17 cellular contexts compared by ENCODE assay signal in the genomic region with DNA sequence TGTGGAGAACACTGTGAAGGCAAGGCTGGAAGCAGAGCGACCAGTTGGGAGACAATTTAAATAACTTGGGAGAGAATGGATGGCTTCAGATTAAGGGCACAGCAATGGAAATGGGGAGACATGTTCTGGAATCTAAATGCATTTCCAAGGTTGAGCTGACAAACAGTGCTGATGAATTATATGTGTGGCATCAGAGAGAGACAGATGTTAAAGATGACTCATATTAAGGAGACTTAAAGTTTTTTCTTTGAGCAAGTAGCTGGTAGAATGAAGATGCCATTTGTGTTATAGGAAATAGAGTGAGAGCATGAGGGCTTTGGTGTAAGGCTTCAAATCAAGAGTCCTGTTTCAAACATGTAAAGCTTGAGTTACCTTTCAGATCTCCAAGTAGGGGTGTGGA.
DNase-seq lines count a peak whose midpoint lies in the region; TF ChIP-seq lines count a peak whose summit lies in the region.
"Had no signal": no experiment of that assay in that cellular context is flagged by ENCODE, and none has a peak within 500 bp of the region (broad histone marks: within the 10 kb centered on the region; RNA-seq: fewer than 3 reads in every experiment).

No MANE protein-coding gene starts in this region.

- H3K9me3 Mint-ChIP-seq in type B pancreatic cell = no peaks in the 10 kb centered on the region
- H3K9me3 Mint-ChIP-seq: CD4-positive, alpha-beta T cell had no signal

- intact Hi-C loops in cardiac septum (cut with DNase I) = no loop called here

- H3K27me3 Mint-ChIP-seq in type B pancreatic cell = no peaks in the 10 kb centered on the region

- peak overlapping the region; percentile 67 for H3K27ac ChIP-seq in angular gyrus (ENCODE audit: low read depth, low read length)

- DNase-seq in HT1080 (ENCODE audit: low read depth) = peak; percentile 42
- peak; percentile 27 for DNase-seq in fibroblast of peridontal ligament (ENCODE audit: extremely low read depth)
- DNase-seq in type B pancreatic cell (ENCODE audit: extremely low spot score, unreplicated experiment) = no peak
- DNase-seq in kidney glomerular epithelial cell (lab: John Stamatoyannopoulos, UW) = no peak
- DNase-seq in cardiac septum (ENCODE audit: low spot score) = no peak
- DNase-seq in GM20000 (ENCODE audit: low spot score) = no peak
- DNase-seq: BE2C; CD4-positive, alpha-beta T cell; DMS79; Karpas-422; NCI-H1105 treated with DMSO at 0.1 percent for 48 hours; NCI-H1694 treated with DMSO at 0.1 percent for 48 hours; NCI-H2107; NCI-H2227 treated with DMSO at 0.1 percent for 48 hours; NCI-H524; Right ventricle myocardium superior had no signal

- TF ChIP-seq CTCF in type B pancreatic cell (conservative IDR thresholded peaks at IDR 0.05) (no peak), GM20000 (IDR thresholded peaks at IDR 0.05; ENCODE audit: extremely low read depth, missing control alignments) (no peak)

- H3K27ac Mint-ChIP-seq in type B pancreatic cell = no peak overlapping the region
- H3K27ac Mint-ChIP-seq: CD4-positive, alpha-beta T cell had no signal

- no peaks in the 10 kb centered on the region for H3K36me3 Mint-ChIP-seq in type B pancreatic cell

- H3K4me3 Mint-ChIP-seq in type B pancreatic cell = no peak overlapping the region
- H3K4me3 Mint-ChIP-seq: CD4-positive, alpha-beta T cell had no signal

- peaks cover 17% of the 10 kb centered on the region for H3K4me1 Mint-ChIP-seq in type B pancreatic cell (ENCODE audit: unreplicated experiment)

Comparison
In these comparisons a context has a peak if more than half of its experiments do, and no peak if none do; other contexts are left out.
1. DNase-seq: peak in HT1080 (single experiment) and fibroblast of peridontal ligament (single experiment); none in type B pancreatic cell (single experiment), kidney glomerular epithelial cell (single experiment), cardiac septum (single experiment) and GM20000 (single experiment).